In genomic region chr2:173990970-173991819, GRCh38 we compare ENCODE assay signal across 9 cellular contexts. TPM values are rescaled to one million over a fixed set of nuclear protein-coding genes. Genes with fewer than 3 reads are reported as not detected.
DNase-seq lines count a peak whose midpoint lies in the region; ATAC-seq and TF ChIP-seq lines count a peak whose summit lies in the region.
"Had no signal": no experiment of that assay in that cellular context is flagged by ENCODE, and none has a peak within 500 bp of the region (broad histone marks: within the 10 kb centered on the region; RNA-seq: fewer than 3 reads in every experiment).

No MANE protein-coding gene starts in this region.

- peak overlapping the region; percentile 13 for H3K9ac ChIP-seq in muscle layer of colon (ENCODE audit: low read length)

- peak overlapping the region in 1 of 3 donors; percentile 32 for H3K4me3 ChIP-seq in breast epithelium
- H3K4me3 ChIP-seq in muscle layer of colon (ENCODE audit: low read depth in 1 of 2, low read length in 2 of 2) = peak overlapping the region in 1 of 2 donors; percentile 43
- H3K4me3 ChIP-seq: SK-N-MC had no signal

- H3K27ac ChIP-seq in breast epithelium (peak overlapping the region; percentile 66 to 86), muscle layer of colon (ENCODE audit: low read depth, low read length) (peak overlapping the region; percentile 66)
- H3K27ac ChIP-seq: SK-N-MC had no signal

- peaks cover 8 to 22% of the 10 kb centered on the region in 2 donors for H3K4me1 ChIP-seq in breast epithelium
- H3K4me1 ChIP-seq in muscle layer of colon (ENCODE audit: insufficient read depth, low read length) = peaks cover 39% of the 10 kb centered on the region

- peak; percentile 69 for ATAC-seq in GM19351 (IDR thresholded peaks at IDR 0.05; ENCODE audit: unreplicated experiment)
- ATAC-seq in HG03457 (IDR thresholded peaks at IDR 0.05; ENCODE audit: unreplicated experiment) = peak; percentile 76

- no peak for TF ChIP-seq POLR2A in breast epithelium (IDR thresholded peaks at IDR 0.05)

- DNase-seq in breast epithelium (ENCODE audit: low spot score in 2 of 2) (peak; percentile 61 to 66), SKM-1 (lab: John Stamatoyannopoulos, UW; ENCODE audit: unreplicated experiment) (no peak), COLO829 (ENCODE audit: low spot score) (no peak)
- no peak for DNase-seq in activated T-cell treated with anti-CD3 and anti-CD28 coated beads, Interleukin-2, amount 50 U/mL, for 1 hour
- DNase-seq: naive thymus-derived CD8-positive, alpha-beta T cell had no signal

- intact Hi-C loops in breast epithelium (cut with DNase I; ENCODE audit: low total_unique reads) = loop anchor here (1.0 to 5.0 kb wide), 2 partner anchors 33 to 536 kb away; no protein-coding TSS in a partner anchor

- H3K27me3 ChIP-seq in breast epithelium (no peaks in the 10 kb centered on the region), muscle layer of colon (ENCODE audit: control insufficient read depth in 1 of 2, insufficient read depth in 2 of 2, low read length in 2 of 2) (no peaks in the 10 kb centered on the region)

- H3K36me3 ChIP-seq in breast epithelium (no peaks in the 10 kb centered on the region), muscle layer of colon (ENCODE audit: insufficient read depth, low read length) (no peaks in the 10 kb centered on the region)

- TF ChIP-seq CTCF in breast epithelium (IDR thresholded peaks at IDR 0.05) = no peak

- H3K9me3 ChIP-seq in breast epithelium (no peaks in the 10 kb centered on the region), muscle layer of colon (ENCODE audit: low read length) (no peaks in the 10 kb centered on the region)

RNA-seq across cellular contexts. Expression of gene SP3, which starts 26.0 kb away (rescaled TPM):
- 100 to 1,000 TPM; 104 to 174 (median 134) TPM for total RNA-seq in breast epithelium

Comparison
In these comparisons a context has a peak if more than half of its experiments do, and no peak if none do; other contexts are left out.
1. DNase-seq: peak in breast epithelium (2 of 2); none in activated T-cell treated with anti-CD3 and anti-CD28 coated beads, Interleukin-2, amount 50 U/mL, for 1 hour (single experiment), SKM-1 (single experiment) and COLO829 (single experiment).